Comparison of ENCODE assay signal across 18 cellular contexts in genomic region chr18:10558967-10559298, GRCh38. TPM values are rescaled to one million over a fixed set of nuclear protein-coding genes. Genes with fewer than 3 reads are reported as not detected.
A peak's percentile ranks its signal among the peaks of the same experiment; 100 is the strongest.
DNase-seq lines count a peak whose midpoint lies in the region; ATAC-seq, FAIRE-seq and TF ChIP-seq lines count a peak whose summit lies in the region.
"Had no signal": no experiment of that assay in that cellular context is flagged by ENCODE, and none has a peak within 500 bp of the region (broad histone marks: within the 10 kb centered on the region; RNA-seq: fewer than 3 reads in every experiment).

No MANE protein-coding gene starts in this region.

- H3K79me2 ChIP-seq in DND-41 (ENCODE audit: insufficient read depth, low read length) (no peaks in the 10 kb centered on the region), K562 (ENCODE audit: control insufficient read depth, insufficient read depth, low read length) (no peaks in the 10 kb centered on the region)

- H3K4me1 ChIP-seq in DND-41 (ENCODE audit: insufficient read depth, low read length) (no peaks in the 10 kb centered on the region), K562 (replicated peaks in 1 of 2; ENCODE audit: control insufficient read depth in 2 of 2, insufficient read depth in 2 of 2, low read length in 2 of 2) (0 out of 5 replicates have a peak, but pooled peaks cover 0 to 4% of the 10 kb centered on the region in 2 experiments)
- H3K4me1 ChIP-seq: A549 had no signal

- no TSS peak for BruUV-seq in K562 (replicated peaks; lab: Mats Ljungman, UMichigan)

- DNase-seq in DMS53 (lab: John Stamatoyannopoulos, UW) (peak; percentile 32), DMS53 treated with DMSO at 0.1 percent for 48 hours (lab: John Stamatoyannopoulos, UW; ENCODE audit: unreplicated experiment) (no peak), DND-41 (no peak), K562 (ENCODE audit: extremely low read depth in 1 of 4, low spot score in 3 of 4) (no peak), urothelium cell line (ENCODE audit: low spot score) (no peak), GM10266 (ENCODE audit: extremely low spot score) (no peak), NCI-H1048 (lab: John Stamatoyannopoulos, UW) (no peak)
- DNase-seq: AML-193; Calu3; CD8-positive, alpha-beta T cell; GDM1; GOT3; H7; HFFc6 had no signal

- WGBS in K562 (ENCODE audit: insufficient coverage, low coverage, missing lambda C conversion rate) = 54% methylated on average over 4 of the region's 4 CpGs

- FAIRE-seq in K562 (lab: Jason Lieb, UNC) = no peak
- peak; percentile 74 for FAIRE-seq in urothelium cell line (lab: Jason Lieb, UNC)
- FAIRE-seq: A549 had no signal

- intact Hi-C loops in K562 (cut with micrococcal nuclease) = no loop called here

- in situ Hi-C loops in K562 (cut with MboI) = loop anchor here (25.0 kb wide), 1 partner anchor 1003 kb away; no protein-coding TSS in a partner anchor

- H3K4me3 ChIP-seq in DND-41 (ENCODE audit: low read depth in 1 of 2, low read length in 2 of 2) (no peak overlapping the region), K562 (no peak overlapping the region)
- H3K4me3 ChIP-seq: A549 had no signal

- H3K36me3 ChIP-seq in DND-41 (ENCODE audit: insufficient read depth, low read length) = peaks cover 36% of the 10 kb centered on the region
- peaks cover 23% of the 10 kb centered on the region; the same call in 2 of the 3 replicates for H3K36me3 ChIP-seq in K562 (ENCODE audit: control insufficient read depth, insufficient read depth, low read length)

- CTCF ChIA-PET in K562 (lab: Yijun Ruan, JAX; ENCODE audit: low intra/inter-chr PET ratio) = no interaction called here

- H3K9me1 ChIP-seq in K562 (ENCODE audit: control insufficient read depth, insufficient read depth, low read length) = no peaks in the 10 kb centered on the region

- no peak for TF ChIP-seq POLR2A in K562 (conservative IDR thresholded peaks at IDR 0.05)

- no peaks in the 10 kb centered on the region for H4K20me1 ChIP-seq in DND-41 (ENCODE audit: insufficient read depth, low read length)
- no peaks in the 10 kb centered on the region for H4K20me1 ChIP-seq in K562 (replicated peaks; ENCODE audit: control insufficient read depth, insufficient read depth, low read length)

- POLR2A ChIA-PET in K562 (lab: Yijun Ruan, JAX) = interaction anchor here (0.6 to 1.3 kb wide), 2 partner anchors 28 to 31 kb away, joined by 3 read pairs; no protein-coding TSS in a partner anchor

- no peak for TF ChIP-seq RAD21 in K562 (CRISPR knock-in tag; conservative IDR thresholded peaks at IDR 0.05 in 1 of 2, IDR thresholded peaks at IDR 0.05 in 1 of 2)

- H3K4me2 ChIP-seq in DND-41 (ENCODE audit: insufficient read depth, low read length) (no peak overlapping the region), K562 (ENCODE audit: insufficient read depth, low read length) (no peak overlapping the region)
- H3K4me2 ChIP-seq: A549 had no signal

- H3K9me3 ChIP-seq in DND-41 (ENCODE audit: insufficient read depth, low read length, severe bottlenecking) (no peaks in the 10 kb centered on the region), K562 (replicated peaks; ENCODE audit: control insufficient read depth, insufficient read depth, low read depth, low read length) (no peaks in the 10 kb centered on the region)
- H3K9me3 ChIP-seq: A549 had no signal

- H3K9ac ChIP-seq in DND-41 (ENCODE audit: low read depth, low read length) (no peak overlapping the region), K562 (ENCODE audit: insufficient read depth in 1 of 2, low read depth in 2 of 2, low read length in 2 of 2) (no peak overlapping the region)

- no peaks in the 10 kb centered on the region for H3K27me3 ChIP-seq in DND-41 (ENCODE audit: insufficient read depth, low read length, poor library complexity)
- H3K27me3 ChIP-seq in K562 (ENCODE audit: control insufficient read depth in 2 of 2, insufficient read depth in 2 of 2, low read length in 2 of 2) = no peaks in the 10 kb centered on the region

- no peak for ATAC-seq in DND-41 (ENCODE audit: insufficient read depth, low read depth)
- ATAC-seq in K562 = no peak
- ATAC-seq: CD8-positive, alpha-beta T cell; HCT116 had no signal

- TF ChIP-seq CTCF in DND-41 (IDR thresholded peaks at IDR 0.05; ENCODE audit: borderline replicate concordance, extremely low read depth, low read length, poor library complexity, severe bottlenecking) = peak; percentile 3
- no peak for TF ChIP-seq CTCF in K562 (IDR thresholded peaks at IDR 0.05 in 2 of 3, conservative IDR thresholded peaks at IDR 0.05 in 1 of 3; ENCODE audit: insufficient read depth in 2 of 3, low read depth in 1 of 3, low read length in 3 of 3)
- TF ChIP-seq CTCF in GM10266 (IDR thresholded peaks at IDR 0.05; ENCODE audit: control insufficient read depth, insufficient read depth, low read depth, missing control alignments) = no peak

- H2AFZ ChIP-seq in DND-41 (ENCODE audit: low read depth, low read length) (no peak overlapping the region), K562 (ENCODE audit: low read depth, low read length) (no peak overlapping the region)

- no peak overlapping the region for H3K27ac ChIP-seq in DND-41 (ENCODE audit: low read length)
- no peak overlapping the region for H3K27ac ChIP-seq in K562 (ENCODE audit: extremely low read depth, low read depth, low read length)
- H3K27ac ChIP-seq: 22Rv1, A549, HL-60 had no signal

- no peak for TF ChIP-seq EP300 in K562 (IDR thresholded peaks at IDR 0.05; ENCODE audit: low read length)

TF ChIP-seq in K562, 482 proteins besides CTCF, POLR2A, EP300 and RAD21:
- no peak for TF ChIP-seq ZNF707 (CRISPR knock-in tag; conservative IDR thresholded peaks at IDR 0.05)
- TF ChIP-seq ZNF507 (tag; conservative IDR thresholded peaks at IDR 0.05) = no peak
- TF ChIP-seq SUPT5H (IDR thresholded peaks at IDR 0.05) = 0 out of 2 replicates have a peak, but pooled peaks have one; percentile 11
- no peak for TF ChIP-seq TFE3 (CRISPR knock-in tag; IDR thresholded peaks at IDR 0.05)
- peak; percentile 34; the same call in 1 of the 2 replicates for TF ChIP-seq POLR2G (IDR thresholded peaks at IDR 0.05; ENCODE audit: low read depth, low read length)
TF ChIP-seq in K562: peak in this region for 2.

RNA-seq across cellular contexts. Expression of gene NAPG, which starts 33.1 kb away (rescaled TPM):
- 31.3 and 105 TPM in 2 replicates for total RNA-seq in K562 (2011; cell fraction: chromatin; rRNA removed; ENCODE audit: low replicate concordance)
- 23.2 and 26.1 TPM in 2 replicates for total RNA-seq in K562 (2011; cell fraction: nucleolus; rRNA removed)
- 51.0 and 88.7 TPM in 2 replicates for total RNA-seq in K562 (2011; cell fraction: nucleoplasm; rRNA removed)
- total RNA-seq in K562 (2014; rRNA removed) (31.6 and 37.1 TPM in 2 replicates), K562 (2014; rRNA removed; fragmentation: Illumina TruSeq; extraction: Trizol) (63.3 and 71.6 TPM in 2 replicates), K562 (2015; rRNA removed; fragmentation: Illumina TruSeq; extraction: Trizol) (55.1 and 61.7 TPM in 2 replicates), K562 (2021) (42.9 and 45.8 TPM in 2 replicates)
- polyA plus RNA-seq in K562 (2011; rRNA removed) (47.3 and 55.3 TPM in 2 replicates), K562 (2014; fragmentation: Illumina TruSeq; extraction: Trizol) (34.3 and 38.2 TPM in 2 replicates), K562 (2014; fragmentation: Nextera tagmentation; extraction: Ambion mirVana) (10 to 100 TPM; 50.9 to 52.4 TPM), K562 (2014; rRNA removed) (38.6 and 39.9 TPM in 2 replicates)
- polyA plus RNA-seq in K562 (2011; cell fraction: cytosol; rRNA removed) = 8.8 and 19.0 TPM in 2 replicates
- polyA plus RNA-seq in K562 (2011; cell fraction: nucleus; rRNA removed) = 21.9 and 29.5 TPM in 2 replicates
- 23.2 and 27.2 TPM in 2 replicates for polyA plus RNA-seq in K562 (2012)
- 38.5 and 44.8 TPM in 2 replicates for polyA minus RNA-seq in K562 (2011; rRNA and poly(A)+ RNA removed)
- 15.2 and 21.4 TPM in 2 replicates for polyA minus RNA-seq in K562 (2011; cell fraction: cytosol; rRNA and poly(A)+ RNA removed)
- polyA minus RNA-seq in K562 (2011; cell fraction: nucleus; rRNA and poly(A)+ RNA removed) = 21.9 and 35.9 TPM in 2 replicates
